In the genomic region with DNA sequence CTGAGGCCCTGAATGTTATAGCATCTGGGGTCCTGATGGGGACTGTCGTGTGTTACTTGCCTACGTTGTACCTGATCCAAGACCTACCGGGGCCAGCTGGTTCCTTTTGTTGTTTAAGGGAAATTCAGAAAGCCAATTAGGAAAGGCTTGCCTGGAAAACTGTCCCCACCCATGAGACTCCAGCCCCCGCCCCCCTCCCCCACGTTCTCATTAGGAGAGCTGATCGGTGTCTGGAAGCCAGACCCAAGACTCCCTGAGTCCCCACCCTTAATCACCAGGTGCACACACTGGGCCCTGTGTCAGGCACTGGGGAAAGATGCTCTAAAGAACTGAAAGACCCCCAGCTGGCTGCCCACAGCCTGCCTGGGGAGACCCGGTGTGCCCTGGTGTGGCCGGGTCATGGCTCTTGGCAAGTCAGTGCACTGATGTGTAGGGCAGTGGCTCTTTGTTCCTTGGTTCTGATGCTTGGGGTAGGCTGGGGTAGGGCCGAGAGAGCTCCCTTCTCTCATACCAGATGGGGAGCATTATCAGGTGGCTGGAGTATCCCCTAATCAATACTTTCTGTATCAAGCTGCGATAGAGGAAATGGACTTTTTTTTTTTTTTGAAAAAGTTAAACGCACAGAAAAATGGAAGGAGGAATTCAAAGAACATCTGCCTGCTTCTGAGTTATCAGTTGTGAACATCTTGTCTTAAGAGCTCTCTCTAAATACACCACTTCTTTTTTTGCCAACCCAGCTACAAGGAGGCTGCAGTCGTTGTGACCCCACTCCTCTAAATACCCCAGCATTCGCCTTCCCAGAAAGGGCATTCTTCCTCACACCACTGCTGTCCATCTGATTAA, we compare ENCODE assay signal across 13 cellular contexts. TPM values are rescaled to one million over a fixed set of nuclear protein-coding genes. Genes with fewer than 3 reads are reported as not detected.
DNase-seq lines count a peak whose midpoint lies in the region; ATAC-seq and TF ChIP-seq lines count a peak whose summit lies in the region.
"Had no signal": no experiment of that assay in that cellular context is flagged by ENCODE, and none has a peak within 500 bp of the region (broad histone marks: within the 10 kb centered on the region; RNA-seq: fewer than 3 reads in every experiment).

No MANE protein-coding gene starts in this region.

- 24 to 40% methylated on average over 13 of the region's 13 CpGs for WGBS in tibial nerve, 2 donors

- H3K4me1 ChIP-seq in lower lobe of right lung (peaks cover 68% of the 10 kb centered on the region), tibial nerve (peaks cover 0 to 93% (median 59%) of the 10 kb centered on the region in 4 donors)

- H3K36me3 Mint-ChIP-seq in activated T-helper 17 cell treated with anti-CD3 and anti-CD28 coated beads, Interleukin-2, amount 50 U/mL, for 72 hours (ENCODE audit: low read depth), result no peaks in the 10 kb centered on the region
- H3K36me3 Mint-ChIP-seq in T-cell, result peaks cover 4% of the 10 kb centered on the region
- H3K36me3 Mint-ChIP-seq: stimulated activated memory B cell treated with anti-CD40 and anti-IgM and Interleukin-4, amounts not matched to agents 10 μg/mL and 1 μg/mL and 100 μg/mL, for 72 hours had no signal

- no peak for TF ChIP-seq EP300 in tibial nerve (IDR thresholded peaks at IDR 0.05)

- H3K4me1 Mint-ChIP-seq in activated T-helper 17 cell treated with anti-CD3 and anti-CD28 coated beads, Interleukin-2, amount 50 U/mL, for 72 hours, result peaks cover 26% of the 10 kb centered on the region
- H3K4me1 Mint-ChIP-seq in T-cell, result peaks cover 12 to 47% (median 26%) of the 10 kb centered on the region in 3 donors

- no peaks in the 10 kb centered on the region for H3K9me3 Mint-ChIP-seq in activated T-helper 17 cell treated with anti-CD3 and anti-CD28 coated beads, Interleukin-2, amount 50 U/mL, for 72 hours
- H3K9me3 Mint-ChIP-seq in T-cell, result no peaks in the 10 kb centered on the region
- H3K9me3 Mint-ChIP-seq: activated T-cell treated with anti-CD3 and anti-CD28 coated beads, Interleukin-2, amount 50 U/mL, for 24 hours; stimulated activated memory B cell treated with anti-CD40 and anti-IgM and Interleukin-4, amounts not matched to agents 10 μg/mL and 1 μg/mL and 100 μg/mL, for 72 hours had no signal

- no peaks in the 10 kb centered on the region for H3K27me3 Mint-ChIP-seq in activated T-helper 17 cell treated with anti-CD3 and anti-CD28 coated beads, Interleukin-2, amount 50 U/mL, for 72 hours
- H3K27me3 Mint-ChIP-seq in T-cell, result peaks cover 4 to 7% of the 10 kb centered on the region in 2 donors

- DNase-seq in KBM-7 (peak; percentile 82), lower lobe of right lung (no peak), tibial nerve (ENCODE audit: low spot score in 2 of 2) (no peak), caudate nucleus (lab: John Stamatoyannopoulos, UW) (no peak), T-cell (no peak)
- DNase-seq: activated T-cell treated with anti-CD3 and anti-CD28 coated beads, Interleukin-2, amount 50 U/mL, for 24 hours; amniotic stem cell; MM.1S; stimulated activated CD4-positive, alpha-beta T cell treated with anti-CD3 and anti-CD28 coated beads, Interleukin-2, amount 100 ng/mL, for 48 hours had no signal

- POLR2A ChIA-PET in T-cell (lab: Charles Lee), result interaction anchor here in 1 of 2 donors (0.6 kb wide), 2 partner anchors 131 to 1502 kb away, joined by 3 to 12 read pairs; no protein-coding TSS in a partner anchor

- ATAC-seq in activated T-helper 17 cell treated with anti-CD3 and anti-CD28 coated beads, Interleukin-2, amount 50 U/mL, for 72 hours (replicated peaks), result no peak
- ATAC-seq in lower lobe of right lung (no peak), HG03565 (IDR thresholded peaks at IDR 0.05; ENCODE audit: unreplicated experiment) (no peak), T-cell (replicated peaks in 1 of 4) (no peak)
- ATAC-seq: HCT116; stimulated activated memory B cell treated with anti-CD40 and anti-IgM and Interleukin-4, amounts not matched to agents 10 μg/mL and 1 μg/mL and 100 μg/mL, for 72 hours had no signal

- in situ Hi-C loops in KBM-7 (cut with MboI; ENCODE audit: low pct_unique_long_range_greater_than_20kb, low sequenced_read_pairs), result no loop called here

- no peak overlapping the region for H3K4me3 Mint-ChIP-seq in activated T-helper 17 cell treated with anti-CD3 and anti-CD28 coated beads, Interleukin-2, amount 50 U/mL, for 72 hours
- no peak overlapping the region for H3K4me3 Mint-ChIP-seq in T-cell
- H3K4me3 Mint-ChIP-seq: activated T-cell treated with anti-CD3 and anti-CD28 coated beads, Interleukin-2, amount 50 U/mL, for 24 hours; stimulated activated memory B cell treated with anti-CD40 and anti-IgM and Interleukin-4, amounts not matched to agents 10 μg/mL and 1 μg/mL and 100 μg/mL, for 72 hours had no signal

- no peak for TF ChIP-seq CTCF in lower lobe of right lung (IDR thresholded peaks at IDR 0.05)
- TF ChIP-seq CTCF in tibial nerve (IDR thresholded peaks at IDR 0.05), result no peak

- H3K27me3 ChIP-seq in lower lobe of right lung (ENCODE audit: low read depth) (no peaks in the 10 kb centered on the region), tibial nerve (no peaks in the 10 kb centered on the region)

- intact Hi-C loops in lower lobe of right lung (cut with DNase I), result no loop called here

- H3K36me3 ChIP-seq in lower lobe of right lung (no peaks in the 10 kb centered on the region), tibial nerve (no peaks in the 10 kb centered on the region)

- TF ChIP-seq POLR2A in tibial nerve (IDR thresholded peaks at IDR 0.05), result no peak

- no peaks in the 10 kb centered on the region for H3K9me3 ChIP-seq in lower lobe of right lung
- no peaks in the 10 kb centered on the region for H3K9me3 ChIP-seq in tibial nerve

- peak overlapping the region; percentile 72 for H3K27ac Mint-ChIP-seq in activated T-helper 17 cell treated with anti-CD3 and anti-CD28 coated beads, Interleukin-2, amount 50 U/mL, for 72 hours
- peak overlapping the region in 1 of 2 donors; percentile 22 for H3K27ac Mint-ChIP-seq in T-cell
- H3K27ac Mint-ChIP-seq: activated T-cell treated with anti-CD3 and anti-CD28 coated beads, Interleukin-2, amount 50 U/mL, for 24 hours; stimulated activated memory B cell treated with anti-CD40 and anti-IgM and Interleukin-4, amounts not matched to agents 10 μg/mL and 1 μg/mL and 100 μg/mL, for 72 hours had no signal

- H3K27ac ChIP-seq in lower lobe of right lung, result peak overlapping the region; percentile 67
- H3K27ac ChIP-seq in tibial nerve, result peak overlapping the region; percentile 42 to 92 (median 60)
- no peak overlapping the region for H3K27ac ChIP-seq in caudate nucleus (ENCODE audit: low read depth, low read length)

- H3K4me3 ChIP-seq in lower lobe of right lung (no peak overlapping the region), tibial nerve (no peak overlapping the region)

- CTCF ChIA-PET in T-cell (lab: Charles Lee), result interaction anchor here (0.5 to 1.0 kb wide), 3 partner anchors 16 to 917 kb away, joined by 3 to 5 read pairs (median 3); no protein-coding TSS in a partner anchor

RNA-seq across cellular contexts. Expression of a gene that starts 16.9 kb away (rescaled TPM):
- total RNA-seq in activated T-helper 17 cell treated with anti-CD3 and anti-CD28 coated beads, Interleukin-2, amount 50 U/mL, for 72 hours, result 10 to 100 TPM in 1 of 2 donors, 1 to 10 TPM in 1; 4.9 to 12.7 TPM
- total RNA-seq in lower lobe of right lung (46.1 TPM), tibial nerve (100 to 1,000 TPM in 1 of 4 donors, 10 to 100 TPM in 3; 46.9 to 117 (median 92.7) TPM), T-cell (1 to 10 TPM; 2.9 to 8.2 (median 6.2) TPM)

RNA-seq across cellular contexts. Expression of a gene that starts 51.4 kb away (rescaled TPM):
- not detected for total RNA-seq in activated T-helper 17 cell treated with anti-CD3 and anti-CD28 coated beads, Interleukin-2, amount 50 U/mL, for 72 hours
- total RNA-seq in lower lobe of right lung (1.2 TPM), tibial nerve (1 to 10 TPM in 2 of 4 donors, under 1 TPM in 2; 0.59 to 4.6 (median 1.2) TPM), T-cell (not detected)
